ENCODE assay signal across 10 cellular contexts in genomic region chr5:174918655-174919054, GRCh38.
"Had no signal": no experiment of that assay in that cellular context is flagged by ENCODE, and none has a peak within 500 bp of the region (broad histone marks: within the 10 kb centered on the region; RNA-seq: fewer than 3 reads in every experiment).

No MANE protein-coding gene starts in this region.

- H3K27ac ChIP-seq: GM23248, HL-60 had no signal

- H3K27me3 Mint-ChIP-seq: IgD-negative memory B cell had no signal

- H3K9me3 ChIP-seq: HAP-1 had no signal

- H3K4me3 ChIP-seq: GM23248, HAP-1 had no signal

- H3K9ac ChIP-seq: GM23248 had no signal

- FAIRE-seq: HepG2 had no signal

- H3K36me3 Mint-ChIP-seq: IgD-negative memory B cell had no signal

- ATAC-seq: HCT116, HepG2 had no signal

- H3K4me1 ChIP-seq: HAP-1 had no signal

- H3K27ac Mint-ChIP-seq: HFFc6, IgD-negative memory B cell had no signal

- H3K36me3 ChIP-seq: HAP-1 had no signal

- DNase-seq: GM23248, GOT3, H7, HFFc6, KG1 had no signal

- H3K4me3 Mint-ChIP-seq: HFFc6, IgD-negative memory B cell had no signal

- H2AFZ ChIP-seq: GM23248 had no signal
